ENCODE assay signal across 8 cellular contexts in the genomic region with DNA sequence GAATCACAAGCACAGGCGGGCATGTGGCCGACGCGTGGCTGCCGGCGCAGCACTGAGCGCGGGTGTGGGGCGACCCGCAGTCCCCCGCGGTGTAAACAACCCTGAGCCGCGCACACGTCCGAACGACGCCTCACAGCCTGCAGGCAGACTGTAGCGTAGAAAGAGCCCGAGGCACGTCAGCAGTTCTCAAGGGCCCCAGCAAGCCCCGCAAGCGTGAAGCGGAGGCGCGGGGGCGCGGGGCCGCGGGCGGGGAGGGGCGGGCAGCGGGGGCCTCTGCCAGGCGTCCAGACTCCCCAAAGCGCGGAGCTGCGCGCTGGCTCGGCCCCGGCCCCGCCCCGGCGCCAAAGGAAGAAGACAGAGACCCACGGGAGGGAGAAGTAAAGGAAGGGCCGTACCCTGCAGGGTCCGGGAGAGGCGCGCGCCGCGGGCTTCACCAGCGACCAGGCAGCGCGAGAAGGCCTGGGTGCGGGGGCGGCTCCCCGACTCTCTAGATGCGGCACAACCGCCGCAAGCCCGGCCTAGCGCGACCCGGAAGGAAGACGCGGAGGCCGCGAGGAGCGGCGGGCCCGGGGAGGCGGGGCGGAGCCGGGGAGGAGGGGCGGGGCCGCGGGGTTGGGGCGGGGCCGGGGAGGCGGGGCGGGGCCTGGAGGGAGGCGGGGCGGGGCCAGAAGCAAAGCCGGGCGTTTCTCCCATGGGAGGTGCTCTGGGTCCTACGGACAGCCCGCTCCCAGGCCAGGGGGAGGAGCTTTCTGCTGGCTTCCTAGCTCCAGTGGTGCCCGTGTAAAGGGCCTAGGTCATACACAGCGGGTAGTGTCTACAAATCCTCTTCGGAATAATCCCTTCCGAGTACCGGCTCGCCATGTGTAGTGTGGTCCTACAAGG. TPM values are rescaled to one million over a fixed set of nuclear protein-coding genes. Genes with fewer than 3 reads are reported as not detected.
DNase-seq lines count a peak whose midpoint lies in the region; TF ChIP-seq lines count a peak whose summit lies in the region.

A gene (minus strand): TSS at position 536 of the 882 bp plus-strand sequence. CDS start 20,958 bp downstream, outside the sequence.

- 3 to 7% methylated on average over 55 to 85 of the region's 93 CpGs for WGBS in GM23248 (ENCODE audit: low coverage in 1 of 2, low lambda C conversion rate in 2 of 2, missing lambda C conversion rate in 2 of 2), 2 experiments

- peaks cover 13% of the 10 kb centered on the region for H3K9me3 Mint-ChIP-seq in neural progenitor cell

- H3K4me1 Mint-ChIP-seq in neural progenitor cell: peaks cover 14% of the 10 kb centered on the region

- H3K9me3 ChIP-seq in GM23248 (ENCODE audit: low read depth): no peaks in the 10 kb centered on the region
- H3K9me3 ChIP-seq in SJCRH30 (replicated peaks): no peaks in the 10 kb centered on the region
- peaks cover 12% of the 10 kb centered on the region for H3K9me3 ChIP-seq in neural progenitor cell (ENCODE audit: low read depth)
- H3K9me3 ChIP-seq in subcutaneous abdominal adipose tissue (ENCODE audit: control insufficient read depth in 5 of 5, low read length in 5 of 5): no peaks in the 10 kb centered on the region

- no peaks in the 10 kb centered on the region for H3K27me3 ChIP-seq in GM23248 (replicated peaks; ENCODE audit: insufficient read depth)
- H3K27me3 ChIP-seq in SJCRH30: no peaks in the 10 kb centered on the region
- no peaks in the 10 kb centered on the region for H3K27me3 ChIP-seq in neural progenitor cell
- H3K27me3 ChIP-seq in subcutaneous abdominal adipose tissue (ENCODE audit: control insufficient read depth in 5 of 5, insufficient read depth in 4 of 5, low read length in 5 of 5): no peaks in the 10 kb centered on the region

- H3K9ac ChIP-seq in GM23248 (peak within 1 kb of the TSS; percentile 97), neural progenitor cell (peak within 1 kb of the TSS; percentile 54), subcutaneous abdominal adipose tissue (ENCODE audit: low read length in 5 of 5) (peak within 1 kb of the TSS; percentile 65 to 96 (median 90))

- H3K36me3 ChIP-seq in GM23248 (ENCODE audit: low read depth): no peaks in the 10 kb centered on the region
- no peaks in the 10 kb centered on the region for H3K36me3 ChIP-seq in SJCRH30
- no peaks in the 10 kb centered on the region for H3K36me3 ChIP-seq in neural progenitor cell
- H3K36me3 ChIP-seq in subcutaneous abdominal adipose tissue (ENCODE audit: control insufficient read depth in 5 of 5, insufficient read depth in 5 of 5, low read length in 5 of 5): no peaks in the 10 kb centered on the region

- peak within 1 kb of the TSS; percentile 93 for H3K27ac Mint-ChIP-seq in neural progenitor cell

- H3K27me3 Mint-ChIP-seq in neural progenitor cell (ENCODE audit: insufficient read depth, low read depth): peaks cover 3% of the 10 kb centered on the region

- H3K27ac ChIP-seq in GM23248: peak within 1 kb of the TSS; percentile 84
- peak within 1 kb of the TSS; percentile 90 for H3K27ac ChIP-seq in SJCRH30
- peak within 1 kb of the TSS; percentile 55 for H3K27ac ChIP-seq in neural progenitor cell
- peak within 1 kb of the TSS; percentile 51 for H3K27ac ChIP-seq in subcutaneous abdominal adipose tissue (ENCODE audit: low read depth, low read length)

- H2AFZ ChIP-seq in GM23248: peak within 1 kb of the TSS; percentile 93
- peak within 1 kb of the TSS; percentile 86 for H2AFZ ChIP-seq in neural progenitor cell (replicated peaks)

- H3K36me3 Mint-ChIP-seq in neural progenitor cell: peaks cover 7% of the 10 kb centered on the region

- H4K20me1 ChIP-seq in GM23248 (ENCODE audit: insufficient read depth): no peaks in the 10 kb centered on the region
- H4K20me1 ChIP-seq in neural progenitor cell (ENCODE audit: low read depth): no peaks in the 10 kb centered on the region

- peak; percentile 88 for DNase-seq in ELF-1 (ENCODE audit: low read depth, low spot score)
- DNase-seq in GM23248: peak; percentile 90
- peak; percentile 68 to 73 for DNase-seq in Kasumi-1 (lab: John Stamatoyannopoulos, UW)
- DNase-seq in SJCRH30: peak; percentile 92 to 93
- DNase-seq in activated gamma-delta T cell treated with Interleukin-2 at 50 U/mL for 16 hours: peak; percentile 66
- peak; percentile 68 for DNase-seq in foreskin melanocyte
- DNase-seq in neural progenitor cell (ENCODE audit: low spot score): peak; percentile 95

- in situ Hi-C loops in GM23248 (cut with MboI): no loop called here

- H3F3A ChIP-seq in GM23248 (ENCODE audit: insufficient read depth) (peaks cover 17% of the 10 kb centered on the region; the same call in 1 of the 2 replicates), neural progenitor cell (ENCODE audit: low read depth) (no peaks in the 10 kb centered on the region)

- H3K4me1 ChIP-seq in GM23248 (ENCODE audit: insufficient read depth): peaks cover 22% of the 10 kb centered on the region
- no peaks in the 10 kb centered on the region for H3K4me1 ChIP-seq in SJCRH30
- H3K4me1 ChIP-seq in neural progenitor cell: peaks cover 5% of the 10 kb centered on the region
- H3K4me1 ChIP-seq in subcutaneous abdominal adipose tissue (ENCODE audit: control insufficient read depth in 5 of 5, insufficient read depth in 5 of 5, low read length in 5 of 5): peaks cover 2 to 33% (median 20%) of the 10 kb centered on the region in 5 donors

- H3K4me3 ChIP-seq in GM23248 (peak within 1 kb of the TSS; percentile 90), SJCRH30 (peak within 1 kb of the TSS; percentile 99), neural progenitor cell (peak within 1 kb of the TSS; percentile 83), subcutaneous abdominal adipose tissue (ENCODE audit: low read depth in 1 of 5, low read length in 5 of 5) (peak within 1 kb of the TSS; percentile 84 to 94 (median 92))

- peak within 1 kb of the TSS; percentile 94 for H3K4me3 Mint-ChIP-seq in neural progenitor cell

- no peaks in the 10 kb centered on the region for H3K9me2 ChIP-seq in GM23248 (ENCODE audit: insufficient read depth)

- H3K4me2 ChIP-seq in GM23248 (ENCODE audit: unreplicated experiment) (peak within 1 kb of the TSS; percentile 86), neural progenitor cell (peak within 1 kb of the TSS; percentile 84)

- TF ChIP-seq CTCF in neural progenitor cell (IDR thresholded peaks at IDR 0.05): no peak

- H3K79me2 ChIP-seq in GM23248 (ENCODE audit: insufficient read depth) (peaks cover 46% of the 10 kb centered on the region), neural progenitor cell (ENCODE audit: low read depth) (peaks cover 46% of the 10 kb centered on the region)

RNA-seq across cellular contexts. Expression of the gene that starts here (rescaled TPM):
- 15.1 and 22.6 TPM in 2 replicates for total RNA-seq in GM23248 (2014; rRNA removed; shearing (Covaris generic))
- polyA plus RNA-seq in GM23248 (2016; fragmentation: Nextera tagmentation; extraction: Ambion mirVana): 11.3 and 11.7 TPM in 2 replicates
- 9.4 and 10.7 TPM in 2 replicates for total RNA-seq in SJCRH30 (2014; rRNA removed; shearing (Covaris generic))
- total RNA-seq in neural progenitor cell (ENCODE audit: low replicate concordance): 17.4 and 18.3 TPM in 2 replicates

Comparison
In these comparisons a context has a peak if more than half of its experiments do, and no peak if none do; other contexts are left out.
1. Peak in every context shown above with its lines: DNase-seq, H3K4me3 ChIP-seq and H3K27ac ChIP-seq.